Comparison of ENCODE assay signal across 24 cellular contexts in genomic region chr14:59705245-59705644, GRCh38.
"Had no signal": no experiment of that assay in that cellular context is flagged by ENCODE, and none has a peak within 500 bp of the region (broad histone marks: within the 10 kb centered on the region; RNA-seq: fewer than 3 reads in every experiment).

No MANE protein-coding gene starts in this region.

- FAIRE-seq: HepG2 had no signal

- ATAC-seq: HepG2, Panc1, PC-3, Right ventricle myocardium inferior, SK-N-SH treated with all-trans-retinoic acid at 6 μM for 48 hours had no signal

- DNase-seq: IMR-90; Karpas-422; KG1; MM.1S; NCI-H1092 treated with DMSO at 0.1 percent for 48 hours; NCI-H1436; NCI-H187; NCI-H2029; NCI-H2081 treated with DMSO at 0.1 percent for 48 hours; NCI-H226; NCI-H446; NCI-H510A; NCI-H524 treated with DMSO at 0.1 percent for 48 hours; NCI-H69; NCI-H82; NK-92 treated with Interleukin-12 subunit alpha and Interleukin-12 subunit beta, amount 100 ng/mL, for 24 hours; PC-3; SHP77 treated with DMSO at 0.1 percent for 48 hours; SJCRH30; T-helper 1 cell had no signal
